In genomic region chr7:44971991-44972441, GRCh38 we compare ENCODE assay signal across 1 cellular context.
TF ChIP-seq lines count a peak whose summit lies in the region.

No MANE protein-coding gene starts in this region.

TF ChIP-seq in HepG2, 621 proteins besides CTCF, POLR2A, EP300 and RAD21 (continued from another document and continues in another):
- TF ChIP-seq TRAFD1 (CRISPR knock-in tag; IDR thresholded peaks at IDR 0.05; ENCODE audit: borderline replicate concordance) (no peak), ZBTB4 (CRISPR knock-in tag; IDR thresholded peaks at IDR 0.05; ENCODE audit: borderline replicate concordance) (no peak), HIC2 (CRISPR knock-in tag; IDR thresholded peaks at IDR 0.05; ENCODE audit: low read depth) (0 out of 2 replicates have a peak, but pooled peaks have one; percentile 11), HMGXB4 (CRISPR knock-in tag; IDR thresholded peaks at IDR 0.05; ENCODE audit: borderline replicate concordance in 1 of 2, low read depth in 1 of 2) (no peak), ZFAT (CRISPR knock-in tag; conservative IDR thresholded peaks at IDR 0.05) (no peak), NFAT5 (CRISPR knock-in tag; IDR thresholded peaks at IDR 0.05) (no peak), HOXD1 (CRISPR knock-in tag; IDR thresholded peaks at IDR 0.05) (no peak), LCORL (IDR thresholded peaks at IDR 0.05) (no peak), LCORL (CRISPR knock-in tag; IDR thresholded peaks at IDR 0.05) (peak; percentile 72; the same call in 1 of the 2 replicates), HIVEP1 (CRISPR knock-in tag; IDR thresholded peaks at IDR 0.05) (0 out of 2 replicates have a peak, but pooled peaks have one; percentile 32), CENPBD1 (CRISPR knock-in tag; IDR thresholded peaks at IDR 0.05; ENCODE audit: borderline replicate concordance, low read depth) (no peak; the same call in 1 of the 2 replicates), ZNF142 (CRISPR knock-in tag; IDR thresholded peaks at IDR 0.05) (no peak), SNRNP70 (IDR thresholded peaks at IDR 0.05; ENCODE audit: low read depth, low read length) (no peak), ZNF512 (CRISPR knock-in tag; IDR thresholded peaks at IDR 0.05) (no peak), RELA (CRISPR knock-in tag; IDR thresholded peaks at IDR 0.05) (no peak), ZNF17 (CRISPR knock-in tag; IDR thresholded peaks at IDR 0.05) (no peak), BCLAF1 (IDR thresholded peaks at IDR 0.05) (no peak), PATZ1 (CRISPR knock-in tag; IDR thresholded peaks at IDR 0.05) (peak; percentile 57), TARDBP (CRISPR knock-in tag; IDR thresholded peaks at IDR 0.05) (peak; percentile 55)
